Comparison of ENCODE assay signal across 30 cellular contexts in genomic region chr2:8992643-8993042, GRCh38.
"Had no signal": no experiment of that assay in that cellular context is flagged by ENCODE, and none has a peak within 500 bp of the region (broad histone marks: within the 10 kb centered on the region; RNA-seq: fewer than 3 reads in every experiment).

No MANE protein-coding gene starts in this region.

- H3K4me1 ChIP-seq: lower lobe of right lung, psoas muscle, suprapubic skin, vagina had no signal

- H3K4me3 ChIP-seq: coronary artery, esophagus squamous epithelium, lower lobe of right lung, mucosa of descending colon, ovary, psoas muscle, smooth muscle cell, suprapubic skin, transverse colon, vagina had no signal

- ATAC-seq: left ventricle myocardium superior; lower lobe of right lung; natural killer cell treated with Interleukin-12 subunit alpha and Interleukin-12 subunit beta and Interleukin-15 and Interleukin-18, amount 100 ng/mL, for 72 hours; psoas muscle; sciatic nerve; stimulated activated naive CD8-positive, alpha-beta T cell treated with anti-CD3 and anti-CD28 coated beads, Interleukin-15, amount 100 ng/mL, for 72 hours had no signal

- H3K9me3 Mint-ChIP-seq: immature natural killer cell; memory B cell; mesothelial cell of epicardium; naive B cell; natural killer cell treated with Interleukin-12 subunit alpha and Interleukin-12 subunit beta and Interleukin-15 and Interleukin-18, amount 100 ng/mL, for 72 hours; neural crest cell; stimulated activated naive CD8-positive, alpha-beta T cell treated with anti-CD3 and anti-CD28 coated beads, Interleukin-15, amount 100 ng/mL, for 72 hours had no signal

- H3K9me3 ChIP-seq: esophagus squamous epithelium, lower lobe of right lung, mucosa of descending colon, ovary, psoas muscle, suprapubic skin, transverse colon, vagina had no signal

- H3K27me3 ChIP-seq: esophagus squamous epithelium, suprapubic skin, transverse colon, vagina had no signal

- DNase-seq: dermis blood vessel endothelial cell; effector memory CD4-positive, alpha-beta T cell; esophagus squamous epithelium; hypothalamus; immature natural killer cell; islet precursor cell; kidney glomerular epithelial cell; left ventricle myocardium superior; lower lobe of right lung; mucosa of descending colon; naive B cell; nucleus accumbens; ovary; psoas muscle; stimulated activated CD4-positive, alpha-beta T cell treated with anti-CD3 and anti-CD28 coated beads, Interleukin-12 subunit alpha, Interleukin-12 subunit beta, amount 100 ng/mL, for 4 hours; stimulated activated CD4-positive, alpha-beta T cell treated with anti-CD3 and anti-CD28 coated beads, Interleukin-1b, Interleukin-23, amount 100 ng/mL, for 48 hours; stimulated activated CD4-positive, alpha-beta T cell treated with anti-CD3 and anti-CD28 coated beads, Interleukin-4, amount 100 ng/mL, for 1 hour; stimulated activated CD8-positive, alpha-beta memory T cell treated with anti-CD3 and anti-CD28 coated beads, Interleukin-4, amount 100 ng/mL, for 48 hours; stimulated activated naive CD4-positive, alpha-beta T cell; stimulated activated naive CD8-positive, alpha-beta T cell treated with anti-CD3 and anti-CD28 coated beads, Interleukin-15, amount 100 ng/mL, for 72 hours; transverse colon had no signal

- H3K4me2 ChIP-seq: smooth muscle cell had no signal

- H3K36me3 Mint-ChIP-seq: immature natural killer cell; memory B cell; mesothelial cell of epicardium; naive B cell; natural killer cell treated with Interleukin-12 subunit alpha and Interleukin-12 subunit beta and Interleukin-15 and Interleukin-18, amount 100 ng/mL, for 72 hours had no signal

- H3K36me3 ChIP-seq: esophagus squamous epithelium, lower lobe of right lung, ovary, suprapubic skin, transverse colon, vagina had no signal

- H3K27ac ChIP-seq: coronary artery, esophagus squamous epithelium, lower lobe of right lung, ovary, psoas muscle, suprapubic skin, transverse colon, vagina had no signal

- H3K27ac Mint-ChIP-seq: immature natural killer cell; memory B cell; mesothelial cell of epicardium; naive B cell; natural killer cell treated with Interleukin-12 subunit alpha and Interleukin-12 subunit beta and Interleukin-15 and Interleukin-18, amount 100 ng/mL, for 72 hours had no signal

- H3K4me3 Mint-ChIP-seq: immature natural killer cell; memory B cell; mesothelial cell of epicardium; naive B cell; natural killer cell treated with Interleukin-12 subunit alpha and Interleukin-12 subunit beta and Interleukin-15 and Interleukin-18, amount 100 ng/mL, for 72 hours; neural crest cell; stimulated activated naive CD8-positive, alpha-beta T cell treated with anti-CD3 and anti-CD28 coated beads, Interleukin-15, amount 100 ng/mL, for 72 hours had no signal

- H3K4me1 Mint-ChIP-seq: immature natural killer cell; memory B cell; naive B cell; stimulated activated naive CD8-positive, alpha-beta T cell treated with anti-CD3 and anti-CD28 coated beads, Interleukin-15, amount 100 ng/mL, for 72 hours had no signal
